8 cellular contexts compared by ENCODE assay signal in genomic region chr19:13881231-13881691, GRCh38. TPM values are rescaled to one million over a fixed set of nuclear protein-coding genes. Genes with fewer than 3 reads are reported as not detected.
DNase-seq lines count a peak whose midpoint lies in the region; ATAC-seq and TF ChIP-seq lines count a peak whose summit lies in the region.

No MANE protein-coding gene starts in this region.

- no peak overlapping the region for H3K4me3 ChIP-seq in Peyer's patch
- no peak overlapping the region for H3K4me3 ChIP-seq in skin epidermis

- H3K27me3 ChIP-seq in Peyer's patch: no peaks in the 10 kb centered on the region

- TF ChIP-seq CTCF in GM13976 (IDR thresholded peaks at IDR 0.05; ENCODE audit: borderline replicate concordance, control extremely low read depth, extremely low read depth, insufficient read depth, missing control alignments) (no peak), Peyer's patch (IDR thresholded peaks at IDR 0.05) (no peak)

- in situ Hi-C loops in GM13976 (cut with MboI; ENCODE audit: low sequenced_read_pairs, unreplicated experiment): loop anchor here (5.0 kb wide), 1 partner anchor 191 kb away; the partner anchor contains the start of gene MISP3

- H3K36me3 ChIP-seq in Peyer's patch: no peaks in the 10 kb centered on the region

- peak overlapping the region; percentile 86 to 89 for H3K27ac Mint-ChIP-seq in effector memory CD8-positive, alpha-beta T cell

- H3K4me1 Mint-ChIP-seq in effector memory CD8-positive, alpha-beta T cell (ENCODE audit: low read depth in 2 of 2): peaks cover 32 to 51% of the 10 kb centered on the region in 2 donors

- H3K27ac ChIP-seq in Peyer's patch (peak overlapping the region in 3 of 4 donors; percentile 65 to 91 (median 69)), skin epidermis (peak overlapping the region in 20 of 21 experiments; percentile 9 to 90 (median 81))

- no peaks in the 10 kb centered on the region for H3K9me3 ChIP-seq in Peyer's patch

- peaks cover 8% of the 10 kb centered on the region for H3K36me3 Mint-ChIP-seq in effector memory CD8-positive, alpha-beta T cell (ENCODE audit: insufficient read depth)

- H3K4me3 Mint-ChIP-seq in effector memory CD8-positive, alpha-beta T cell: peak overlapping the region; percentile 73 to 79

- TF ChIP-seq POLR2A in Peyer's patch (IDR thresholded peaks at IDR 0.05): no peak

- ATAC-seq in effector memory CD8-positive, alpha-beta T cell (replicated peaks): no peak
- ATAC-seq in HG03025 (IDR thresholded peaks at IDR 0.05; ENCODE audit: low FRiP score, unreplicated experiment) (no peak), GM21723 (IDR thresholded peaks at IDR 0.05; ENCODE audit: unreplicated experiment) (no peak)

- H3K27me3 Mint-ChIP-seq in effector memory CD8-positive, alpha-beta T cell: peaks cover 0 to 4% of the 10 kb centered on the region in 2 donors

- no peaks in the 10 kb centered on the region for H3K9me3 Mint-ChIP-seq in effector memory CD8-positive, alpha-beta T cell

- H3K4me1 ChIP-seq in Peyer's patch: peaks cover 12 to 55% (median 26%) of the 10 kb centered on the region in 4 donors

- peak; percentile 37 for DNase-seq in GM13976 (ENCODE audit: low spot score)
- peak in 2 of 3 donors; percentile 46 to 50 for DNase-seq in Peyer's patch
- no peak for DNase-seq in effector memory CD8-positive, alpha-beta T cell
- DNase-seq in activated CD4-positive, CD25-positive, alpha-beta regulatory T cell (lab: John Stamatoyannopoulos, UW): no peak
- DNase-seq in globus pallidus (ENCODE audit: low spot score): no peak

RNA-seq across cellular contexts. Expression of gene NANOS3, which starts 4.3 kb away (rescaled TPM):
- not detected for total RNA-seq in Peyer's patch

RNA-seq across cellular contexts. Expression of gene BRME1, which starts 24.7 kb away (rescaled TPM):
- 10 to 100 TPM in 3 of 4 donors, 1 to 10 TPM in 1; 7.4 to 73.1 (median 41.2) TPM for total RNA-seq in Peyer's patch

RNA-seq across cellular contexts. Expression of gene CC2D1A, which starts 24.7 kb away (rescaled TPM):
- 100 to 1,000 TPM in 3 of 4 donors, 10 to 100 TPM in 1; 97.4 to 235 (median 184) TPM for total RNA-seq in Peyer's patch

RNA-seq across cellular contexts. Expression of gene PODNL1, which starts 57.0 kb away (rescaled TPM):
- total RNA-seq in Peyer's patch: under 1 TPM in 1 of 4 donors, not detected in 3; 0.35 TPM

Comparison
In these comparisons a context has a peak if more than half of its experiments do, and no peak if none do; other contexts are left out.
1. DNase-seq: peak in GM13976 (single experiment) and Peyer's patch (2 of 3); none in effector memory CD8-positive, alpha-beta T cell (0 of 3), activated CD4-positive, CD25-positive, alpha-beta regulatory T cell (0 of 4) and globus pallidus (single experiment).